In the genomic region with DNA sequence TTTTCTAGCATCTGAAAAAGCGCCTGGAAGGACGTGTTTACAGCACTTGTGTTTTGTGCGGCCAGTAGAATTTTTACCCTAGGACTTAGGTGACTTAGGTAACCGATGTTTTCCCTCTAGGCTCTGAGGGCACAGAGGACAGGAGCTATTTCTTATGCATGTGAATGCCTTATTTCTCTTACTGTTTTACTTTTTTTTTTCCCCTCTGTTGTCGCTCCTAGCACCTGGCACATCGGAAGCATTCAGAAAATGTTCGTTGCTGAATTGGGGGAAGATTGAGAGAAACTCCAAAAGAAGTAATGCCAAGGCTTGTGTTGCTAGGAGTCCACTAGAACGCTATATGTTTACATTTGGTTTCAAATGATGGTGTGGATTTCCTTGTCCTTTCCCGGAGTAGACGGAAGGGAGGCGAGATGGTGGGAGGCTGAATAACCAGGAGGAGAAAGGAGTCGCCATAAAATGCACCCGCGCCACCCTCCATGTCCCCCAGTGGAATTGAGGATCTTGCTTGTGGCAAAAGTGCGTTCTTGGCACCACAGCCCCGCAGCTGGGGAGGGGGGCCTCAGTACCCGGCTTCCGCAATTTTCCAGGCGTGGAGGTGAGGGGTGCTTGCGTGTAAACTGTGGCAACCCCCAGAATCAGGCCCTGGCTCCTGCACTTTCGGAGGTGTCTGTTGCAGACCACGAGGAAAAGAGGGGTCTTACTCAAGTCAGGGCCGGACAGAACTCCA, we compare ENCODE assay signal across 22 cellular contexts. TPM values are rescaled to one million over a fixed set of nuclear protein-coding genes. Genes with fewer than 3 reads are reported as not detected.
DNase-seq lines count a peak whose midpoint lies in the region; TF ChIP-seq lines count a peak whose summit lies in the region.
"Had no signal": no experiment of that assay in that cellular context is flagged by ENCODE, and none has a peak within 500 bp of the region (broad histone marks: within the 10 kb centered on the region; RNA-seq: fewer than 3 reads in every experiment).

No MANE protein-coding gene starts in this region.

- peaks cover 29% of the 10 kb centered on the region for H3K4me1 Mint-ChIP-seq in activated CD4-positive, alpha-beta T cell treated with anti-CD3 and anti-CD28 coated beads, Interleukin-2, amount 10 ng/mL, durations not matched to agents 7 days and 5 days
- peaks cover 35% of the 10 kb centered on the region for H3K4me1 Mint-ChIP-seq in neural progenitor cell
- peaks cover 31% of the 10 kb centered on the region for H3K4me1 Mint-ChIP-seq in activated CD4-positive, alpha-beta memory T cell treated with anti-CD3 and anti-CD28 coated beads for 36 hours (ENCODE audit: low read depth)

- TF ChIP-seq EP300 in esophagus muscularis mucosa (IDR thresholded peaks at IDR 0.05) = no peak

- H3K27ac Mint-ChIP-seq in activated CD4-positive, alpha-beta T cell treated with anti-CD3 and anti-CD28 coated beads, Interleukin-2, amount 10 ng/mL, durations not matched to agents 7 days and 5 days = peak overlapping the region; percentile 68
- H3K27ac Mint-ChIP-seq in neural progenitor cell = no peak overlapping the region
- H3K27ac Mint-ChIP-seq in activated CD4-positive, alpha-beta memory T cell treated with anti-CD3 and anti-CD28 coated beads for 36 hours = no peak overlapping the region
- H3K27ac Mint-ChIP-seq: immature natural killer cell had no signal

- TF ChIP-seq CTCF in esophagus muscularis mucosa (IDR thresholded peaks at IDR 0.05) (no peak), neural progenitor cell (IDR thresholded peaks at IDR 0.05) (no peak)

- POLR2A ChIA-PET in activated CD4-positive, alpha-beta T cell treated with anti-CD3 and anti-CD28 coated beads, Interleukin-2, amount 10 ng/mL, durations not matched to agents 7 days and 5 days (lab: Charles Lee) = no interaction called here
- POLR2A ChIA-PET in activated CD4-positive, alpha-beta memory T cell treated with anti-CD3 and anti-CD28 coated beads for 36 hours (lab: Charles Lee) = interaction anchor here (0.6 to 0.7 kb wide), 2 partner anchors 230 to 255 kb away, joined by 3 read pairs; no protein-coding TSS in a partner anchor

- H3K27me3 ChIP-seq in HUES48 (ENCODE audit: control insufficient read depth, insufficient read depth, low read length) (peaks cover 92% of the 10 kb centered on the region), esophagus muscularis mucosa (peaks cover 3 to 91% (median 66%) of the 10 kb centered on the region in 4 donors), neural progenitor cell (peaks cover 99% of the 10 kb centered on the region)

- H3K4me3 ChIP-seq in HUES48 (ENCODE audit: low read depth, low read length) = peak overlapping the region; percentile 70
- no peak overlapping the region for H3K4me3 ChIP-seq in esophagus muscularis mucosa
- peak overlapping the region; percentile 4 for H3K4me3 ChIP-seq in neural progenitor cell

- H3K36me3 Mint-ChIP-seq in activated CD4-positive, alpha-beta T cell treated with anti-CD3 and anti-CD28 coated beads, Interleukin-2, amount 10 ng/mL, durations not matched to agents 7 days and 5 days (ENCODE audit: low read depth) = peaks cover 9% of the 10 kb centered on the region
- no peaks in the 10 kb centered on the region for H3K36me3 Mint-ChIP-seq in neural progenitor cell
- H3K36me3 Mint-ChIP-seq in activated CD4-positive, alpha-beta memory T cell treated with anti-CD3 and anti-CD28 coated beads for 36 hours = no peaks in the 10 kb centered on the region

- intact Hi-C loops in esophagus muscularis mucosa (cut with DNase I) = no loop called here
- intact Hi-C loops in activated CD4-positive, alpha-beta memory T cell treated with anti-CD3 and anti-CD28 coated beads for 36 hours (cut with micrococcal nuclease) = no loop called here

- H3K4me1 ChIP-seq in HUES48 (ENCODE audit: control insufficient read depth, insufficient read depth, low read length) (peaks cover 51% of the 10 kb centered on the region), esophagus muscularis mucosa (peaks cover 15 to 27% (median 25%) of the 10 kb centered on the region in 4 donors), neural progenitor cell (peaks cover 50% of the 10 kb centered on the region)

- no peaks in the 10 kb centered on the region for H3K79me2 ChIP-seq in neural progenitor cell (ENCODE audit: low read depth)

- no peak for DNase-seq in activated CD4-positive, alpha-beta T cell treated with anti-CD3 and anti-CD28 coated beads, Interleukin-2, amount 10 ng/mL, durations not matched to agents 7 days and 5 days
- DNase-seq in activated CD4-positive, alpha-beta T cell treated with anti-CD3 and anti-CD28 coated beads, Interleukin-2, amount 50 U/mL, for 1 hour = no peak
- DNase-seq in esophagus muscularis mucosa (ENCODE audit: extremely low spot score) (peak; percentile 89), neural progenitor cell (ENCODE audit: low spot score) (peak; percentile 50), GF-D8 (lab: John Stamatoyannopoulos, UW) (no peak), HuH-7.5 (ENCODE audit: low spot score) (no peak)
- no peak for DNase-seq in activated CD4-positive, alpha-beta memory T cell treated with anti-CD3 and anti-CD28 coated beads for 36 hours
- DNase-seq: activated CD4-positive, alpha-beta T cell treated with anti-CD3 and anti-CD28 coated beads, Interleukin-2, amount 50 U/mL, for 4 hours; activated T-cell treated with anti-CD3 and anti-CD28 coated beads, Interleukin-2, amount 50 U/mL, for 4 hours; aorta; foreskin melanocyte; immature natural killer cell; NCI-H1436; NCI-H226; T-helper 9 cell had no signal

- peak overlapping the region; percentile 75 for H3K4me2 ChIP-seq in neural progenitor cell

- H3K27ac ChIP-seq in HUES48 (ENCODE audit: low read depth, low read length) = no peak overlapping the region
- no peak overlapping the region for H3K27ac ChIP-seq in esophagus muscularis mucosa (replicated peaks in 1 of 4)
- H3K27ac ChIP-seq in neural progenitor cell = no peak overlapping the region
- H3K27ac ChIP-seq: neutrophil had no signal

- peaks cover 2% of the 10 kb centered on the region for H3K9me3 Mint-ChIP-seq in activated CD4-positive, alpha-beta T cell treated with anti-CD3 and anti-CD28 coated beads, Interleukin-2, amount 10 ng/mL, durations not matched to agents 7 days and 5 days
- peaks cover 3% of the 10 kb centered on the region for H3K9me3 Mint-ChIP-seq in neural progenitor cell
- H3K9me3 Mint-ChIP-seq in activated CD4-positive, alpha-beta memory T cell treated with anti-CD3 and anti-CD28 coated beads for 36 hours = no peaks in the 10 kb centered on the region
- H3K9me3 Mint-ChIP-seq: activated T-cell treated with anti-CD3 and anti-CD28 coated beads, Interleukin-2, amount 50 U/mL, for 4 hours had no signal

- peaks cover 64% of the 10 kb centered on the region for H4K20me1 ChIP-seq in neural progenitor cell (ENCODE audit: low read depth)

- CTCF ChIA-PET in activated CD4-positive, alpha-beta T cell treated with anti-CD3 and anti-CD28 coated beads, Interleukin-2, amount 10 ng/mL, durations not matched to agents 7 days and 5 days (lab: Charles Lee) = no interaction called here
- CTCF ChIA-PET in activated CD4-positive, alpha-beta memory T cell treated with anti-CD3 and anti-CD28 coated beads for 36 hours (lab: Charles Lee) = interaction anchor here (0.6 to 1.4 kb wide), 3 partner anchors 12 to 177 kb away, joined by 3 to 5 read pairs (median 3); no protein-coding TSS in a partner anchor

- no peak overlapping the region for H2AFZ ChIP-seq in neural progenitor cell (replicated peaks)

- 6% methylated on average over 19 of the region's 23 CpGs for WGBS in esophagus muscularis mucosa

- H3K4me3 Mint-ChIP-seq in activated CD4-positive, alpha-beta T cell treated with anti-CD3 and anti-CD28 coated beads, Interleukin-2, amount 10 ng/mL, durations not matched to agents 7 days and 5 days = no peak overlapping the region
- H3K4me3 Mint-ChIP-seq in neural progenitor cell = no peak overlapping the region
- H3K4me3 Mint-ChIP-seq in activated CD4-positive, alpha-beta memory T cell treated with anti-CD3 and anti-CD28 coated beads for 36 hours = no peak overlapping the region

- peaks cover 42% of the 10 kb centered on the region for H3F3A ChIP-seq in neural progenitor cell (ENCODE audit: low read depth)

- H3K36me3 ChIP-seq in HUES48 (ENCODE audit: control insufficient read depth, insufficient read depth, low read length) (no peaks in the 10 kb centered on the region), esophagus muscularis mucosa (no peaks in the 10 kb centered on the region), neural progenitor cell (no peaks in the 10 kb centered on the region)
- H3K36me3 ChIP-seq: neutrophil had no signal

- H3K27me3 Mint-ChIP-seq in activated CD4-positive, alpha-beta T cell treated with anti-CD3 and anti-CD28 coated beads, Interleukin-2, amount 10 ng/mL, durations not matched to agents 7 days and 5 days = peaks cover 87% of the 10 kb centered on the region
- peaks cover 80% of the 10 kb centered on the region for H3K27me3 Mint-ChIP-seq in neural progenitor cell (ENCODE audit: insufficient read depth, low read depth)
- peaks cover 66% of the 10 kb centered on the region for H3K27me3 Mint-ChIP-seq in activated CD4-positive, alpha-beta memory T cell treated with anti-CD3 and anti-CD28 coated beads for 36 hours

- H3K9me3 ChIP-seq in HUES48 (ENCODE audit: control insufficient read depth, insufficient read depth, low read length) = no peaks in the 10 kb centered on the region
- no peaks in the 10 kb centered on the region for H3K9me3 ChIP-seq in esophagus muscularis mucosa
- no peaks in the 10 kb centered on the region for H3K9me3 ChIP-seq in neural progenitor cell (ENCODE audit: low read depth)
- H3K9me3 ChIP-seq: neutrophil had no signal

- H3K9ac ChIP-seq in HUES48 (ENCODE audit: low read depth, low read length) (no peak overlapping the region), neural progenitor cell (no peak overlapping the region)

- no peak for TF ChIP-seq POLR2A in esophagus muscularis mucosa (IDR thresholded peaks at IDR 0.05; ENCODE audit: low read depth)

RNA-seq across cellular contexts. Expression of gene OLIG3, which starts 6.8 kb away (rescaled TPM):
- not detected for total RNA-seq in activated CD4-positive, alpha-beta T cell treated with anti-CD3 and anti-CD28 coated beads, Interleukin-2, amount 10 ng/mL, durations not matched to agents 7 days and 5 days
- total RNA-seq in esophagus muscularis mucosa (under 1 TPM in 1 of 4 donors, not detected in 3; 0.32 TPM), neural progenitor cell (ENCODE audit: low replicate concordance) (not detected in 2 replicates)
- total RNA-seq in activated CD4-positive, alpha-beta memory T cell treated with anti-CD3 and anti-CD28 coated beads for 36 hours = under 1 TPM in 1 of 2 experiments, not detected in 1; 0.15 TPM
- total RNA-seq: activated T-cell treated with anti-CD3 and anti-CD28 coated beads, Interleukin-2, amount 50 U/mL, for 4 hours; aorta; chondrocyte; H4; lung microvascular endothelial cell; Right ventricle myocardium inferior; temporal lobe had no signal

Comparison
In these comparisons a context has a peak if more than half of its experiments do, and no peak if none do; other contexts are left out.
1. DNase-seq: peak in esophagus muscularis mucosa (single experiment) and neural progenitor cell (single experiment); none in activated CD4-positive, alpha-beta T cell treated with anti-CD3 and anti-CD28 coated beads, Interleukin-2, amount 10 ng/mL, durations not matched to agents 7 days and 5 days (single experiment), activated CD4-positive, alpha-beta T cell treated with anti-CD3 and anti-CD28 coated beads, Interleukin-2, amount 50 U/mL, for 1 hour (single experiment), activated CD4-positive, alpha-beta memory T cell treated with anti-CD3 and anti-CD28 coated beads for 36 hours (single experiment), GF-D8 (single experiment) and HuH-7.5 (single experiment).
2. H3K4me3 ChIP-seq: peak in HUES48 (single experiment) and neural progenitor cell (single experiment); none in esophagus muscularis mucosa (0 of 4).